9 cellular contexts compared by ENCODE assay signal in the genomic region with DNA sequence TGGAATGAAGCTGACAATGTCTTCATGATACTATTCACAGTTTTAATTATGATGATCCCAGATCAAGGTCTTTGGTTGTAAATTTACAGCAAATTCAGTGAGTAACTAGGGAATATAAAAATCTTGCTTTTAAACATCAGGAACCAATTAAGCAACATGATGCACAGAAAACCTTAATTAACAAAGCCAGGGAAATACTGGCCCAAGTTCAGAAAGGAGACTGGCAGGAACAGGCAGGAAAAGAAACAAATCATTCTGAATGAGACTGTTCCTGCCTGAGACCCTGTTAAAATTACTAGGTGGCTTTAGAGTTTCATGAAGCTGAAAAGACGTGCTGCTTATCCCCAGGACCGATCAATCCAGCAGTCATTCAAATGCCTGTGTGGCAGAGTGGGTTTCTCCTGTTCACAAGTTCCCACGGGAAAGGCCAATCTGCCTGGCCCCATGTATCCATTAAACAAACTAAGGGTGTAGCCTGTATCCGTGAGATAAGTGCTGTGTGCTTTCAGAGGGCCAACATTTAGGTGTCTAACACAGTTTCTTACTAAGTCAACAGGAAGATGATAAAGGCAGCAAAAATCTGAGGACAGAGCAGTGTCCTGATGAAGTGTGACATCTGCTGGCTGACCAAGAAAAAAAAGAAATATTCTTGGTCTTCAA. TPM values are rescaled to one million over a fixed set of nuclear protein-coding genes. Genes with fewer than 3 reads are reported as not detected.
DNase-seq lines count a peak whose midpoint lies in the region; ATAC-seq, FAIRE-seq and TF ChIP-seq lines count a peak whose summit lies in the region.
"Had no signal": no experiment of that assay in that cellular context is flagged by ENCODE, and none has a peak within 500 bp of the region (broad histone marks: within the 10 kb centered on the region; RNA-seq: fewer than 3 reads in every experiment).

No MANE protein-coding gene starts in this region.

- intact Hi-C loops in vagina (cut with DNase I) = no loop called here

- no peaks in the 10 kb centered on the region for H3K27me3 ChIP-seq in kidney epithelial cell (ENCODE audit: control insufficient read depth, insufficient read depth, low read length)
- no peaks in the 10 kb centered on the region for H3K27me3 ChIP-seq in vagina

- H3K4me3 ChIP-seq in LNCaP clone FGC (ENCODE audit: low read depth, low read length) (no peak overlapping the region), kidney epithelial cell (ENCODE audit: low read depth, low read length) (no peak overlapping the region), vagina (no peak overlapping the region)

- H3K27ac ChIP-seq in vagina = peak overlapping the region; percentile 62
- H3K27ac ChIP-seq: parathyroid adenoma had no signal

- FAIRE-seq in GM19239 (lab: Jason Lieb, UNC) = no peak

- TF ChIP-seq POLR2A in vagina (IDR thresholded peaks at IDR 0.05) = no peak

- TF ChIP-seq CTCF in LNCaP clone FGC (IDR thresholded peaks at IDR 0.05; ENCODE audit: control insufficient read depth, extremely low read depth, insufficient read depth) (peak; percentile 65), kidney epithelial cell (IDR thresholded peaks at IDR 0.05; ENCODE audit: insufficient read depth, low read length, poor library complexity, severe bottlenecking) (peak; percentile 41), vagina (IDR thresholded peaks at IDR 0.05) (peak in 2 of 3 experiments; percentile 10 to 37)

- no peaks in the 10 kb centered on the region for H3K9me3 ChIP-seq in vagina

- H3K4me1 ChIP-seq in vagina = peaks cover 10% of the 10 kb centered on the region
- H3K4me1 ChIP-seq: parathyroid adenoma had no signal

- DNase-seq in Daoy (ENCODE audit: low read depth) (peak; percentile 72), LNCaP clone FGC (ENCODE audit: low read depth) (peak; percentile 71), brain pericyte (ENCODE audit: low read depth, low spot score) (peak; percentile 24), kidney epithelial cell (ENCODE audit: low read depth) (peak; percentile 55), vagina (ENCODE audit: extremely low spot score in 2 of 2) (no peak), GM19239 (ENCODE audit: insufficient read length, low spot score) (no peak)

- no peaks in the 10 kb centered on the region for H3K36me3 ChIP-seq in kidney epithelial cell (ENCODE audit: control insufficient read depth, insufficient read depth, low read length)
- H3K36me3 ChIP-seq in vagina = peaks cover 0 to 6% of the 10 kb centered on the region in 2 donors

- no peak for ATAC-seq in GM21381 (IDR thresholded peaks at IDR 0.05; ENCODE audit: unreplicated experiment)
- ATAC-seq in HG03045 (IDR thresholded peaks at IDR 0.05; ENCODE audit: unreplicated experiment) = no peak

RNA-seq across cellular contexts. Expression of a gene that starts 34.4 kb away (rescaled TPM):
- total RNA-seq in Daoy (2014; rRNA removed; shearing (Covaris generic)) = 61.0 and 65.1 TPM in 2 replicates
- 16.6 and 18.2 TPM in 2 replicates for total RNA-seq in kidney epithelial cell
- total RNA-seq in vagina = 16.9 TPM

RNA-seq across cellular contexts. Expression of a gene that starts 44.3 kb away (rescaled TPM):
- total RNA-seq in Daoy (2014; rRNA removed; shearing (Covaris generic)) = 24.9 and 30.0 TPM in 2 replicates
- 14.2 and 21.9 TPM in 2 replicates for total RNA-seq in kidney epithelial cell
- 27.5 TPM for total RNA-seq in vagina

Comparison
In these comparisons a context has a peak if more than half of its experiments do, and no peak if none do; other contexts are left out.
1. DNase-seq: peak in Daoy (single experiment), LNCaP clone FGC (single experiment), brain pericyte (single experiment) and kidney epithelial cell (single experiment); none in vagina (0 of 2) and GM19239 (single experiment).
2. Peak in every context shown above with its lines, with median percentiles within 50 percentile points of each other: CTCF ChIP-seq.